In the genomic region with DNA sequence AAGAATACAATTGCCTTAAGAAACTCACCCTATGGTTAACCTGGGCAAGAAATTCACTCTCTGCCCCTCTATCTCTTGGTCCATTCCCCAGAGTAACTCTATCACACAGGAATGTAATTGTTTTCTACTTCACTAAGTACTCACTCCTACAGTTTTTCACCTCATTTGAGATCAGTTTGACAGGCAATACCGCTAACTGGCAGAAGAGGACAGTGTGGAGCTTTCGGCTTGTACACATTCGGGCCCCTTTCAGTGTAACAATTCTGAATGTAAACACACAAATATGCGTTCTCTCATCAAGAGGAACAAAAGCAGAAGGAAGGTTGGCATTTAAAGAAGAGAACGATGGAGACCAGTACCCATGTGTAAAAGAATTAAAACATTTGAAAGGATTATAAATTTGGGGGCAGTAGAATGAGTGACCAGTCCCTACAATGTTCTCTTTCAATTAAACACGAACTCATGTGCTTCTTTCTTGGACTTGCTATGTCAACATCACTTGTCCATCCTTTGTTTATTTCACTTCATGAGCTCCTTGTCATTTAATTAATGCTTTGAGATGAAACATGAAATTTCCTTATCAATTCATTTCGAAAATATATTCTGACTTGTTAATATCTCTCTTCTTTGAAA, we compare ENCODE assay signal across 8 cellular contexts.
DNase-seq lines count a peak whose midpoint lies in the region; ATAC-seq, FAIRE-seq and TF ChIP-seq lines count a peak whose summit lies in the region.

No MANE protein-coding gene starts in this region.

- no peak for FAIRE-seq in GM19239 (lab: Jason Lieb, UNC)

- peak; percentile 74 for TF ChIP-seq CTCF in HFFc6 (IDR thresholded peaks at IDR 0.05)

- peaks cover 4% of the 10 kb centered on the region for H3K9me3 Mint-ChIP-seq in HFFc6

- DNase-seq in G401 (ENCODE audit: low spot score) (peak; percentile 14), HFFc6 (no peak), RPMI7951 (ENCODE audit: low read depth) (peak; percentile 41), globus pallidus (ENCODE audit: low spot score) (peak; percentile 24), T-helper 9 cell (no peak), ureter (ENCODE audit: low spot score) (no peak), GM19239 (ENCODE audit: insufficient read length, low spot score) (no peak)

- H3K27me3 Mint-ChIP-seq in HFFc6 (ENCODE audit: insufficient read depth): no peaks in the 10 kb centered on the region

- H3K27ac Mint-ChIP-seq in HFFc6: no peak overlapping the region

- H3K4me1 Mint-ChIP-seq in HFFc6 (ENCODE audit: low read depth): no peaks in the 10 kb centered on the region

- in situ Hi-C loops in G401 (cut with HindIII; ENCODE audit: low sequenced_read_pairs): no loop called here

- H3K36me3 Mint-ChIP-seq in HFFc6 (ENCODE audit: low read depth): no peaks in the 10 kb centered on the region

- peak overlapping the region; percentile 20; the same call in 1 of the 2 replicates for H3K4me3 Mint-ChIP-seq in HFFc6

- no peak for ATAC-seq in HG03025 (IDR thresholded peaks at IDR 0.05; ENCODE audit: low FRiP score, unreplicated experiment)

Comparison
In these comparisons a context has a peak if more than half of its experiments do, and no peak if none do; other contexts are left out.
1. DNase-seq: peak in G401 (single experiment), RPMI7951 (single experiment) and globus pallidus (single experiment); none in HFFc6 (single experiment), T-helper 9 cell (single experiment), ureter (single experiment) and GM19239 (single experiment).